ENCODE assay signal across 10 cellular contexts in genomic region chr3:154430014-154430413, GRCh38. TPM values are rescaled to one million over a fixed set of nuclear protein-coding genes. Genes with fewer than 3 reads are reported as not detected.
DNase-seq lines count a peak whose midpoint lies in the region; TF ChIP-seq lines count a peak whose summit lies in the region.
"Had no signal": no experiment of that assay in that cellular context is flagged by ENCODE, and none has a peak within 500 bp of the region (broad histone marks: within the 10 kb centered on the region; RNA-seq: fewer than 3 reads in every experiment).

TSS of gene GPR149 (minus strand) at chr3:154430190. CDS start at chr3:154429615, 575 bp downstream.

- DNase-seq in D341Med (ENCODE audit: low spot score), result peak; percentile 30
- peak; percentile 59 for DNase-seq in NCI-H2107 treated with DMSO at 0.1 percent for 48 hours (lab: John Stamatoyannopoulos, UW; ENCODE audit: unreplicated experiment)
- DNase-seq in activated CD4-positive, alpha-beta T cell treated with anti-CD3 and anti-CD28 coated beads for 4 hours, result no peak
- DNase-seq in NCI-H2081 treated with DMSO at 0.1 percent for 48 hours (lab: John Stamatoyannopoulos, UW), result no peak
- no peak for DNase-seq in GM13976 (ENCODE audit: low spot score)
- DNase-seq in NCI-H2029 (lab: John Stamatoyannopoulos, UW), result no peak
- DNase-seq: activated CD4-positive, CD25-positive, alpha-beta regulatory T cell; MG63 had no signal

- TF ChIP-seq CTCF in neural cell (IDR thresholded peaks at IDR 0.05; ENCODE audit: poor library complexity, severe bottlenecking) (peak; percentile 72), GM13976 (IDR thresholded peaks at IDR 0.05; ENCODE audit: borderline replicate concordance, control extremely low read depth, extremely low read depth, insufficient read depth, missing control alignments) (no peak)

- no peaks in the 10 kb centered on the region for H3K79me2 ChIP-seq in neural cell (replicated peaks; ENCODE audit: insufficient read depth, low read length)

- no peaks in the 10 kb centered on the region for H3F3A ChIP-seq in neural cell (ENCODE audit: insufficient read depth, low read length, poor library complexity, severe bottlenecking)

- H3K9me2 ChIP-seq in neural cell (ENCODE audit: insufficient read depth, low read length), result no peaks in the 10 kb centered on the region

- peak; percentile 79 for TF ChIP-seq RAD21 in neural cell (conservative IDR thresholded peaks at IDR 0.05)

- H3K9me3 ChIP-seq in ectodermal cell (ENCODE audit: control insufficient read depth, low read length) (no peaks in the 10 kb centered on the region), neural cell (ENCODE audit: low read length) (no peaks in the 10 kb centered on the region)
- H3K9me3 ChIP-seq: MG63 had no signal

- peak within 1 kb of the TSS; percentile 33 for H3K4me3 ChIP-seq in ectodermal cell (ENCODE audit: insufficient read depth, low read depth, low read length)
- H3K4me3 ChIP-seq in neural cell (ENCODE audit: low read length), result peak within 1 kb of the TSS; percentile 67
- H3K4me3 ChIP-seq: MG63 had no signal

- peaks cover 12% of the 10 kb centered on the region for H3K4me1 ChIP-seq in ectodermal cell (ENCODE audit: control insufficient read depth, insufficient read depth, low read length)

- H3K9ac ChIP-seq in neural cell (ENCODE audit: low read length), result peak within 1 kb of the TSS; percentile 61

- peaks cover 48% of the 10 kb centered on the region for H3K27me3 ChIP-seq in ectodermal cell (ENCODE audit: control insufficient read depth, insufficient read depth, low read length, poor library complexity, severe bottlenecking)
- H3K27me3 ChIP-seq in neural cell (ENCODE audit: insufficient read depth, low read depth, low read length), result peaks cover 17% of the 10 kb centered on the region

- H3K27ac ChIP-seq in ectodermal cell (ENCODE audit: insufficient read depth, low read depth, low read length, poor library complexity, severe bottlenecking), result no peak within 1 kb of the TSS
- H3K27ac ChIP-seq in neural cell (ENCODE audit: low read length), result peak within 1 kb of the TSS; percentile 56

- peak; percentile 57 for TF ChIP-seq EP300 in neural cell (conservative IDR thresholded peaks at IDR 0.05; ENCODE audit: poor library complexity, severe bottlenecking)

- peak within 1 kb of the TSS; percentile 25 for H2AFZ ChIP-seq in neural cell (ENCODE audit: low read depth, low read length)

- H3K36me3 ChIP-seq in ectodermal cell (ENCODE audit: control insufficient read depth, insufficient read depth, low read length), result no peaks in the 10 kb centered on the region
- H3K36me3 ChIP-seq in neural cell (ENCODE audit: insufficient read depth, low read length), result no peaks in the 10 kb centered on the region
- H3K36me3 ChIP-seq: MG63 had no signal

- H4K20me1 ChIP-seq in neural cell (ENCODE audit: insufficient read depth), result no peaks in the 10 kb centered on the region

- in situ Hi-C loops in GM13976 (cut with MboI; ENCODE audit: low sequenced_read_pairs, unreplicated experiment), result no loop called here

- peak within 1 kb of the TSS; percentile 58 for H3K4me2 ChIP-seq in neural cell (ENCODE audit: low read length)

- 22 to 24% methylated on average over 7 of the region's 7 CpGs for WGBS in ectodermal cell, 2 experiments

TF ChIP-seq in neural cell, 6 proteins besides CTCF, POLR2A, EP300 and RAD21:
- TF ChIP-seq SMC3 (conservative IDR thresholded peaks at IDR 0.05; ENCODE audit: poor library complexity) (peak; percentile 76), POLR2AphosphoS5 (IDR thresholded peaks at IDR 0.05) (peak; percentile 70), MXI1 (conservative IDR thresholded peaks at IDR 0.05; ENCODE audit: poor library complexity, severe bottlenecking) (no peak), EZH2 (IDR thresholded peaks at IDR 0.05; ENCODE audit: borderline replicate concordance, insufficient read depth, low read length, poor library complexity, severe bottlenecking) (no peak), REST (IDR thresholded peaks at IDR 0.05; ENCODE audit: borderline replicate concordance) (peak; percentile 80), TAF1 (IDR thresholded peaks at IDR 0.05; ENCODE audit: low read depth) (no peak)

RNA-seq across cellular contexts. Expression of gene GPR149, which starts in this region (rescaled TPM):
- polyA plus RNA-seq in ectodermal cell (2013, experiment 1 of 4), result not detected
- not detected for polyA plus RNA-seq in ectodermal cell (2013, experiment 2 of 4)
- polyA plus RNA-seq in ectodermal cell (2013, experiment 3 of 4), result not detected
- not detected for polyA plus RNA-seq in ectodermal cell (2013, experiment 4 of 4)
- polyA plus RNA-seq in neural cell, result 10.7 and 10.9 TPM in 2 replicates
- 38.0 and 40.7 TPM in 2 replicates for polyA minus RNA-seq in neural cell

Comparison
In these comparisons a context has a peak if more than half of its experiments do, and no peak if none do; other contexts are left out.
1. DNase-seq: peak in D341Med (single experiment) and NCI-H2107 treated with DMSO at 0.1 percent for 48 hours (single experiment); none in activated CD4-positive, alpha-beta T cell treated with anti-CD3 and anti-CD28 coated beads for 4 hours (0 of 2), NCI-H2081 treated with DMSO at 0.1 percent for 48 hours (single experiment), GM13976 (single experiment) and NCI-H2029 (single experiment).